Comparison of ENCODE assay signal across 13 cellular contexts in genomic region chr21:35053356-35054096, GRCh38. TPM values are rescaled to one million over a fixed set of nuclear protein-coding genes. Genes with fewer than 3 reads are reported as not detected.
DNase-seq lines count a peak whose midpoint lies in the region; ATAC-seq and TF ChIP-seq lines count a peak whose summit lies in the region.
"Had no signal": no experiment of that assay in that cellular context is flagged by ENCODE, and none has a peak within 500 bp of the region (broad histone marks: within the 10 kb centered on the region; RNA-seq: fewer than 3 reads in every experiment).

No MANE protein-coding gene starts in this region.

- no peak for TF ChIP-seq CTCF in glutamatergic neuron (IDR thresholded peaks at IDR 0.05; ENCODE audit: partially characterized antibody, unreplicated experiment)

- peaks cover 43 to 48% (median 48%) of the 10 kb centered on the region in 3 donors for H3K4me1 Mint-ChIP-seq in T-cell
- peaks cover 32% of the 10 kb centered on the region for H3K4me1 Mint-ChIP-seq in glutamatergic neuron (ENCODE audit: low read depth, unreplicated experiment)

- POLR2A ChIA-PET in T-cell (lab: Charles Lee): no interaction called here

- no peaks in the 10 kb centered on the region for H3K36me3 ChIP-seq in stomach smooth muscle (ENCODE audit: control insufficient read depth in 2 of 2, insufficient read depth in 2 of 2, low read length in 2 of 2)
- H3K36me3 ChIP-seq: suprapubic skin had no signal

- no peaks in the 10 kb centered on the region for H3K9me3 ChIP-seq in stomach smooth muscle (ENCODE audit: control insufficient read depth in 2 of 2, low read length in 2 of 2)
- H3K9me3 ChIP-seq: suprapubic skin had no signal

- H3K4me1 ChIP-seq in stomach smooth muscle (ENCODE audit: control insufficient read depth, insufficient read depth, low read length): peaks cover 23% of the 10 kb centered on the region

- ATAC-seq in T-cell (replicated peaks in 1 of 4): no peak
- ATAC-seq in activated naive CD4-positive, alpha-beta T cell treated with anti-CD3 and anti-CD28 coated beads, Interleukin-2, amount 50 U/mL, for 72 hours: no peak

- H3K9ac ChIP-seq in stomach smooth muscle (ENCODE audit: low read length in 2 of 2): no peak overlapping the region

- H3K36me3 Mint-ChIP-seq in T-cell (no peaks in the 10 kb centered on the region), glutamatergic neuron (ENCODE audit: unreplicated experiment) (no peaks in the 10 kb centered on the region)
- peaks cover 0 to 1% of the 10 kb centered on the region in 2 donors for H3K36me3 Mint-ChIP-seq in activated naive CD4-positive, alpha-beta T cell treated with anti-CD3 and anti-CD28 coated beads, Interleukin-2, amount 50 U/mL, for 72 hours

- no peaks in the 10 kb centered on the region for H3K9me3 Mint-ChIP-seq in T-cell
- H3K9me3 Mint-ChIP-seq in glutamatergic neuron (ENCODE audit: unreplicated experiment): peaks cover 5% of the 10 kb centered on the region
- no peaks in the 10 kb centered on the region for H3K9me3 Mint-ChIP-seq in activated naive CD4-positive, alpha-beta T cell treated with anti-CD3 and anti-CD28 coated beads, Interleukin-2, amount 50 U/mL, for 72 hours
- H3K9me3 Mint-ChIP-seq: IgD-negative memory B cell had no signal

- H3K4me3 Mint-ChIP-seq in T-cell (peak overlapping the region in 1 of 3 donors; percentile 18), glutamatergic neuron (ENCODE audit: unreplicated experiment) (no peak overlapping the region)
- H3K4me3 Mint-ChIP-seq: IgD-negative memory B cell had no signal

- H3K27ac ChIP-seq in stomach smooth muscle (ENCODE audit: low read length): peak overlapping the region; percentile 58
- H3K27ac ChIP-seq: suprapubic skin had no signal

- no peaks in the 10 kb centered on the region for H3K27me3 ChIP-seq in stomach smooth muscle (ENCODE audit: control insufficient read depth in 1 of 2, insufficient read depth in 2 of 2, low read length in 2 of 2)
- H3K27me3 ChIP-seq: suprapubic skin had no signal

- H3K4me3 ChIP-seq in stomach smooth muscle (ENCODE audit: low read length in 2 of 2): peak overlapping the region; percentile 6 to 23
- H3K4me3 ChIP-seq: suprapubic skin had no signal

- H3K27ac Mint-ChIP-seq in T-cell (peak overlapping the region; percentile 16 to 80), glutamatergic neuron (ENCODE audit: unreplicated experiment) (peak overlapping the region; percentile 49)
- no peak overlapping the region for H3K27ac Mint-ChIP-seq in activated naive CD4-positive, alpha-beta T cell treated with anti-CD3 and anti-CD28 coated beads, Interleukin-2, amount 50 U/mL, for 72 hours

- DNase-seq in NCI-H2107 treated with DMSO at 0.1 percent for 48 hours (lab: John Stamatoyannopoulos, UW; ENCODE audit: unreplicated experiment): peak; percentile 57
- no peak for DNase-seq in NCI-H2107 (lab: John Stamatoyannopoulos, UW)
- no peak for DNase-seq in T-cell
- DNase-seq in glutamatergic neuron: peak; percentile 47
- no peak for DNase-seq in NCI-H345 treated with DMSO at 0.1 percent for 48 hours (lab: John Stamatoyannopoulos, UW; ENCODE audit: unreplicated experiment)
- no peak for DNase-seq in DMS79 treated with DMSO at 0.1 percent for 48 hours (lab: John Stamatoyannopoulos, UW)
- DNase-seq in activated naive CD4-positive, alpha-beta T cell treated with anti-CD3 and anti-CD28 coated beads, Interleukin-2, amount 50 U/mL, for 72 hours (ENCODE audit: low spot score in 2 of 2): no peak
- DNase-seq: amniotic stem cell; effector CD8-positive, alpha-beta T cell; NCI-H1694 treated with DMSO at 0.1 percent for 48 hours had no signal

- H3K27me3 Mint-ChIP-seq in T-cell (no peaks in the 10 kb centered on the region), glutamatergic neuron (ENCODE audit: unreplicated experiment) (no peaks in the 10 kb centered on the region)

- CTCF ChIA-PET in T-cell (lab: Charles Lee): no interaction called here

RNA-seq across cellular contexts. Expression of gene RUNX1, which starts 4.4 kb away (rescaled TPM):
- total RNA-seq in T-cell (100 to 1,000 TPM in 3 of 5 donors, 10 to 100 TPM in 2; 87.0 to 117 (median 104) TPM), glutamatergic neuron (ENCODE audit: unreplicated experiment) (0.47 TPM)
- 10 to 100 TPM; 44.9 to 80.4 TPM for total RNA-seq in activated naive CD4-positive, alpha-beta T cell treated with anti-CD3 and anti-CD28 coated beads, Interleukin-2, amount 50 U/mL, for 72 hours

Comparison
In these comparisons a context has a peak if more than half of its experiments do, and no peak if none do; other contexts are left out.
1. DNase-seq: peak in NCI-H2107 treated with DMSO at 0.1 percent for 48 hours (single experiment) and glutamatergic neuron (single experiment); none in NCI-H2107 (single experiment), T-cell (0 of 34), NCI-H345 treated with DMSO at 0.1 percent for 48 hours (single experiment), DMS79 treated with DMSO at 0.1 percent for 48 hours (single experiment) and activated naive CD4-positive, alpha-beta T cell treated with anti-CD3 and anti-CD28 coated beads, Interleukin-2, amount 50 U/mL, for 72 hours (0 of 2).
2. H3K27ac Mint-ChIP-seq: peak in T-cell (2 of 2) and glutamatergic neuron (single experiment); none in activated naive CD4-positive, alpha-beta T cell treated with anti-CD3 and anti-CD28 coated beads, Interleukin-2, amount 50 U/mL, for 72 hours (0 of 2).
3. RNA of gene RUNX1, which starts 4.4 kb away (total RNA-seq): 87.0 to 117 TPM in T-cell and 44.9 to 80.4 TPM in activated naive CD4-positive, alpha-beta T cell treated with anti-CD3 and anti-CD28 coated beads, Interleukin-2, amount 50 U/mL, for 72 hours; 0.47 TPM in glutamatergic neuron (single experiment); every median in the first group is over 10 times any median in the second.